36 cellular contexts compared by ENCODE assay signal in genomic region chr22:37057796-37058510, GRCh38. TPM values are rescaled to one million over a fixed set of nuclear protein-coding genes. Genes with fewer than 3 reads are reported as not detected.
"Had no signal": no experiment of that assay in that cellular context is flagged by ENCODE, and none has a peak within 500 bp of the region (broad histone marks: within the 10 kb centered on the region; RNA-seq: fewer than 3 reads in every experiment).

No MANE protein-coding gene starts in this region.

- H3K27ac Mint-ChIP-seq: activated B cell treated with CpG ODN at 0.5 μM for 24 hours; activated CD4-positive, alpha-beta memory T cell treated with anti-CD3 and anti-CD28 coated beads for 36 hours; activated CD4-positive, alpha-beta T cell treated with anti-CD3 and anti-CD28 coated beads, Interleukin-2, amount 10 ng/mL, durations not matched to agents 24 days and 14 days; activated CD8-positive, alpha-beta memory T cell treated with anti-CD3 and anti-CD28 coated beads, Interleukin-2, amount 10 ng/mL, durations not matched to agents 7 days and 5 days; activated CD8-positive, alpha-beta T cell treated with anti-CD3 and anti-CD28 coated beads, Interleukin-2, amount 10 ng/mL, durations not matched to agents 7 days and 5 days; activated naive CD4-positive, alpha-beta T cell treated with anti-CD3 and anti-CD28 coated beads for 36 hours; activated naive CD4-positive, alpha-beta T cell treated with anti-CD3 and anti-CD28 coated beads, Interleukin-2, amount 50 U/mL, for 24 hours; activated naive CD8-positive, alpha-beta T cell treated with anti-CD3 and anti-CD28 coated beads, Interleukin-2, amount 50 U/mL, for 24 hours; activated T-helper 1 cell treated with anti-CD3 and anti-CD28 coated beads, Interleukin-12 subunit alpha, Interleukin-12 subunit beta, Interleukin-2, Interleukin-4 antibody, amounts not matched to agents 30 ng/mL and 10 ng/mL and 1 ng/mL, durations not matched to agents 14 hours and 24 hours and 36 hours; activated T-helper 2 cell treated with anti-CD3 and anti-CD28 coated beads, Interferon-gamma antibody, Interleukin-2, Interleukin-4, amounts not matched to agents 10 μg/mL and 5 μg/mL and 100 μg/mL, durations not matched to agents 14 hours and 24 hours and 36 hours; endodermal cell; T-cell; T-helper 1 cell treated with Interleukin-12 subunit alpha and Interleukin-12 subunit beta and Interleukin-4 antibody, amounts not matched to agents 30 μg/mL and 1 μg/mL, for 36 hours had no signal

- H3K4me1 ChIP-seq: body of pancreas, foreskin keratinocyte, gastrocnemius medialis had no signal

- H3K27ac ChIP-seq: adrenal gland, body of pancreas, colonic mucosa, esophagus muscularis mucosa, foreskin keratinocyte, gastrocnemius medialis, WERI-Rb-1 had no signal

- H3K36me3 ChIP-seq: colonic mucosa, gastrocnemius medialis had no signal

- H3K9me3 ChIP-seq: adrenal gland, body of pancreas, colonic mucosa, esophagus muscularis mucosa, gastrocnemius medialis had no signal

- H3K4me3 ChIP-seq: adrenal gland, body of pancreas, colonic mucosa, esophagus muscularis mucosa, gastrocnemius medialis had no signal

- DNase-seq: activated B cell treated with CpG ODN at 0.5 μM for 24 hours; activated CD4-positive, alpha-beta memory T cell treated with anti-CD3 and anti-CD28 coated beads for 36 hours; activated CD4-positive, alpha-beta T cell treated with anti-CD3 and anti-CD28 coated beads, Interleukin-2, amount 10 ng/mL, durations not matched to agents 24 days and 14 days; activated CD8-positive, alpha-beta memory T cell treated with anti-CD3 and anti-CD28 coated beads, Interleukin-2, amount 10 ng/mL, durations not matched to agents 7 days and 5 days; activated CD8-positive, alpha-beta memory T cell treated with anti-CD3 and anti-CD28 coated beads, Interleukin-2, amount 50 U/mL, for 4 hours; activated CD8-positive, alpha-beta T cell treated with anti-CD3 and anti-CD28 coated beads, Interleukin-2, amount 10 ng/mL, durations not matched to agents 7 days and 5 days; activated effector memory CD4-positive, alpha-beta T cell treated with anti-CD3 and anti-CD28 coated beads, Interleukin-2, amount 50 U/mL, for 16 hours; activated naive CD4-positive, alpha-beta T cell treated with anti-CD3 and anti-CD28 coated beads for 36 hours; activated naive CD8-positive, alpha-beta T cell treated with anti-CD3 and anti-CD28 coated beads for 36 hours; activated naive CD8-positive, alpha-beta T cell treated with anti-CD3 and anti-CD28 coated beads, Interleukin-2, amount 50 U/mL, for 24 hours; activated T-cell treated with anti-CD3 and anti-CD28 coated beads, Interleukin-2, amount 50 U/mL, for 1 hour; activated T-cell treated with anti-CD3 and anti-CD28 coated beads, Interleukin-2, amount 50 U/mL, for 48 hours; adrenal gland; amygdala; aorta; body of pancreas; central memory CD4-positive, alpha-beta T cell; cerebellar nuclear complex; colonic mucosa; effector memory CD4-positive, alpha-beta T cell; endodermal cell; erythroblast; foreskin keratinocyte; gastrocnemius medialis; glutamatergic neuron; SW 1271; T-cell; T1000; WERI-Rb-1 had no signal

- H3K9me3 Mint-ChIP-seq: activated B cell treated with CpG ODN at 0.5 μM for 24 hours; activated CD4-positive, alpha-beta memory T cell treated with anti-CD3 and anti-CD28 coated beads for 36 hours; activated CD4-positive, alpha-beta T cell treated with anti-CD3 and anti-CD28 coated beads, Interleukin-2, amount 10 ng/mL, durations not matched to agents 24 days and 14 days; activated naive CD4-positive, alpha-beta T cell treated with anti-CD3 and anti-CD28 coated beads for 36 hours; activated naive CD4-positive, alpha-beta T cell treated with anti-CD3 and anti-CD28 coated beads, Interleukin-2, amount 50 U/mL, for 24 hours; activated naive CD8-positive, alpha-beta T cell treated with anti-CD3 and anti-CD28 coated beads for 36 hours; activated naive CD8-positive, alpha-beta T cell treated with anti-CD3 and anti-CD28 coated beads, Interleukin-2, amount 50 U/mL, for 24 hours; activated T-helper 1 cell treated with anti-CD3 and anti-CD28 coated beads, Interleukin-12 subunit alpha, Interleukin-12 subunit beta, Interleukin-2, Interleukin-4 antibody, amounts not matched to agents 30 ng/mL and 10 ng/mL and 1 ng/mL, durations not matched to agents 14 hours and 24 hours and 36 hours; activated T-helper 2 cell treated with anti-CD3 and anti-CD28 coated beads, Interferon-gamma antibody, Interleukin-2, Interleukin-4, amounts not matched to agents 10 μg/mL and 5 μg/mL and 100 μg/mL, durations not matched to agents 14 hours and 24 hours and 36 hours; endodermal cell; T-cell; T-helper 1 cell treated with Interleukin-12 subunit alpha and Interleukin-12 subunit beta and Interleukin-4 antibody, amounts not matched to agents 30 μg/mL and 1 μg/mL, for 36 hours had no signal

- H3K4me3 Mint-ChIP-seq: activated B cell treated with CpG ODN at 0.5 μM for 24 hours; activated CD4-positive, alpha-beta memory T cell treated with anti-CD3 and anti-CD28 coated beads for 36 hours; activated CD4-positive, alpha-beta T cell treated with anti-CD3 and anti-CD28 coated beads, Interleukin-2, amount 10 ng/mL, durations not matched to agents 24 days and 14 days; activated CD8-positive, alpha-beta memory T cell treated with anti-CD3 and anti-CD28 coated beads, Interleukin-2, amount 10 ng/mL, durations not matched to agents 7 days and 5 days; activated CD8-positive, alpha-beta T cell treated with anti-CD3 and anti-CD28 coated beads, Interleukin-2, amount 10 ng/mL, durations not matched to agents 7 days and 5 days; activated naive CD4-positive, alpha-beta T cell treated with anti-CD3 and anti-CD28 coated beads for 36 hours; activated naive CD4-positive, alpha-beta T cell treated with anti-CD3 and anti-CD28 coated beads, Interleukin-2, amount 50 U/mL, for 24 hours; activated naive CD8-positive, alpha-beta T cell treated with anti-CD3 and anti-CD28 coated beads for 36 hours; activated naive CD8-positive, alpha-beta T cell treated with anti-CD3 and anti-CD28 coated beads, Interleukin-2, amount 50 U/mL, for 24 hours; activated T-helper 1 cell treated with anti-CD3 and anti-CD28 coated beads, Interleukin-12 subunit alpha, Interleukin-12 subunit beta, Interleukin-2, Interleukin-4 antibody, amounts not matched to agents 30 ng/mL and 10 ng/mL and 1 ng/mL, durations not matched to agents 14 hours and 24 hours and 36 hours; endodermal cell; T-cell; T-helper 1 cell treated with Interleukin-12 subunit alpha and Interleukin-12 subunit beta and Interleukin-4 antibody, amounts not matched to agents 30 μg/mL and 1 μg/mL, for 36 hours had no signal

- ATAC-seq: activated CD4-positive, CD25-positive, alpha-beta regulatory T cell treated with anti-CD3 and anti-CD28 coated beads, Interleukin-2, amount 50 U/mL, for 24 hours; activated CD8-positive, alpha-beta memory T cell treated with anti-CD3 and anti-CD28 coated beads, Interleukin-2, amount 10 ng/mL, durations not matched to agents 7 days and 5 days; activated CD8-positive, alpha-beta T cell treated with anti-CD3 and anti-CD28 coated beads, Interleukin-2, amount 10 ng/mL, durations not matched to agents 7 days and 5 days; activated naive CD8-positive, alpha-beta T cell treated with anti-CD3 and anti-CD28 coated beads, Interleukin-2, amount 50 U/mL, for 24 hours; body of pancreas; foreskin keratinocyte; gastrocnemius medialis; T-cell had no signal

- H3K27me3 Mint-ChIP-seq: activated B cell treated with CpG ODN at 0.5 μM for 24 hours; activated CD4-positive, alpha-beta memory T cell treated with anti-CD3 and anti-CD28 coated beads for 36 hours; activated CD4-positive, alpha-beta T cell treated with anti-CD3 and anti-CD28 coated beads, Interleukin-2, amount 10 ng/mL, durations not matched to agents 24 days and 14 days; activated CD8-positive, alpha-beta memory T cell treated with anti-CD3 and anti-CD28 coated beads, Interleukin-2, amount 10 ng/mL, durations not matched to agents 7 days and 5 days; activated naive CD4-positive, alpha-beta T cell treated with anti-CD3 and anti-CD28 coated beads, Interleukin-2, amount 50 U/mL, for 24 hours; activated naive CD8-positive, alpha-beta T cell treated with anti-CD3 and anti-CD28 coated beads for 36 hours; activated naive CD8-positive, alpha-beta T cell treated with anti-CD3 and anti-CD28 coated beads, Interleukin-2, amount 50 U/mL, for 24 hours; T-cell had no signal

RNA-seq across cellular contexts. Expression of gene TMPRSS6, which starts 51.6 kb away (rescaled TPM):
- total RNA-seq: aorta, dermis microvascular lymphatic vessel endothelial cell, esophagus muscularis mucosa, foreskin keratinocyte had no signal
- polyA plus RNA-seq: aorta, foreskin keratinocyte had no signal
